Comparison of ENCODE assay signal across 24 cellular contexts in genomic region chr20:22465622-22466446, GRCh38.
DNase-seq lines count a peak whose midpoint lies in the region; ATAC-seq, FAIRE-seq and TF ChIP-seq lines count a peak whose summit lies in the region.
"Had no signal": no experiment of that assay in that cellular context is flagged by ENCODE, and none has a peak within 500 bp of the region (broad histone marks: within the 10 kb centered on the region; RNA-seq: fewer than 3 reads in every experiment).

No MANE protein-coding gene starts in this region.

- TF ChIP-seq POLR2A in body of pancreas (IDR thresholded peaks at IDR 0.05): no peak

- H3K36me3 ChIP-seq in body of pancreas (replicated peaks in 1 of 2; ENCODE audit: insufficient read depth in 1 of 2, low read depth in 2 of 2) (no peaks in the 10 kb centered on the region), pancreas (no peaks in the 10 kb centered on the region)
- no peaks in the 10 kb centered on the region for H3K36me3 ChIP-seq in effector memory CD4-positive, alpha-beta T cell (ENCODE audit: control insufficient read depth, insufficient read depth, low read length)

- TF ChIP-seq CTCF in body of pancreas (IDR thresholded peaks at IDR 0.05) (no peak), pancreas (IDR thresholded peaks at IDR 0.05) (no peak)

- DNase-seq in NCI-H146 (lab: John Stamatoyannopoulos, UW) (peak; percentile 89), NCI-H69 (lab: John Stamatoyannopoulos, UW) (peak; percentile 69), body of pancreas (peak in 2 of 4 donors; percentile 35 to 39), pancreas (peak in 1 of 6 donors; percentile 37), T1000 (lab: John Stamatoyannopoulos, UW) (no peak), GM19240 (ENCODE audit: insufficient read length, low spot score) (no peak)
- DNase-seq in effector memory CD4-positive, alpha-beta T cell: no peak
- DNase-seq: C1 segment of cervical spinal cord; Caco-2; CD4-positive, alpha-beta memory T cell; EL; GDM1; Kasumi-1; NCI-H1436; NCI-H82; SK-N-SH; SW 1271; T-helper 17 cell had no signal

- ATAC-seq in body of pancreas (peak; percentile 71), pancreas (peak; percentile 71 to 87 (median 78)), GM19397 (IDR thresholded peaks at IDR 0.05; ENCODE audit: unreplicated experiment) (no peak)
- ATAC-seq: GM12878, HCT116, T-helper 17 cell had no signal

- FAIRE-seq in pancreas (lab: Jason Lieb, UNC): no peak
- FAIRE-seq: A204.1, GM12878, H1 had no signal

- 32 to 33% methylated on average over 5 of the region's 5 CpGs for WGBS in body of pancreas, 2 donors
- 39 to 44% methylated on average over 5 of the region's 5 CpGs for WGBS in pancreas, 2 donors

- H3K4me1 ChIP-seq in body of pancreas (peaks cover 34% of the 10 kb centered on the region), pancreas (peaks cover 8 to 29% (median 21%) of the 10 kb centered on the region in 3 donors)
- H3K4me1 ChIP-seq in effector memory CD4-positive, alpha-beta T cell (ENCODE audit: control insufficient read depth, insufficient read depth, low read length, poor library complexity, severe bottlenecking): no peaks in the 10 kb centered on the region

- no peak overlapping the region for H3K4me3 ChIP-seq in body of pancreas
- no peak overlapping the region for H3K4me3 ChIP-seq in pancreas
- H3K4me3 ChIP-seq in effector memory CD4-positive, alpha-beta T cell (ENCODE audit: insufficient read depth, low read depth, low read length, poor library complexity, severe bottlenecking): no peak overlapping the region
- H3K4me3 ChIP-seq: GM12878 had no signal

- intact Hi-C loops in body of pancreas (cut with DNase I) (no loop called here), pancreas (cut with DNase I) (no loop called here)

- no peaks in the 10 kb centered on the region for H3K27me3 ChIP-seq in body of pancreas
- H3K27me3 ChIP-seq in pancreas: no peaks in the 10 kb centered on the region
- H3K27me3 ChIP-seq in effector memory CD4-positive, alpha-beta T cell (replicated peaks; ENCODE audit: control insufficient read depth, insufficient read depth, low read length, poor library complexity, severe bottlenecking): no peaks in the 10 kb centered on the region

- H3K27ac ChIP-seq in body of pancreas (peak overlapping the region in 3 of 4 donors; percentile 36 to 58 (median 53)), pancreas (peak overlapping the region in 2 of 4 donors; percentile 31 to 60)
- H3K27ac ChIP-seq in effector memory CD4-positive, alpha-beta T cell (ENCODE audit: insufficient read depth, low read length, poor library complexity, severe bottlenecking): no peak overlapping the region
- H3K27ac ChIP-seq: HL-60 had no signal

- H3K9me3 ChIP-seq in body of pancreas (no peaks in the 10 kb centered on the region), pancreas (no peaks in the 10 kb centered on the region)
- no peaks in the 10 kb centered on the region for H3K9me3 ChIP-seq in effector memory CD4-positive, alpha-beta T cell (ENCODE audit: control insufficient read depth, low read length)
- H3K9me3 ChIP-seq: Caco-2, SK-N-SH had no signal

Comparison
In these comparisons a context has a peak if more than half of its experiments do, and no peak if none do; other contexts are left out.
1. DNase-seq: peak in NCI-H146 (single experiment) and NCI-H69 (single experiment); none in T1000 (single experiment), GM19240 (single experiment) and effector memory CD4-positive, alpha-beta T cell (0 of 3).